ENCODE assay signal across 20 cellular contexts in genomic region chr19:17036640-17037039, GRCh38. TPM values are rescaled to one million over a fixed set of nuclear protein-coding genes. Genes with fewer than 3 reads are reported as not detected.
"Had no signal": no experiment of that assay in that cellular context is flagged by ENCODE, and none has a peak within 500 bp of the region (broad histone marks: within the 10 kb centered on the region; RNA-seq: fewer than 3 reads in every experiment).

No MANE protein-coding gene starts in this region.

- FAIRE-seq: RCC 7860 had no signal

- ATAC-seq: activated T-helper 17 cell treated with anti-CD3 and anti-CD28 coated beads, Interleukin-2, amount 50 U/mL, for 72 hours; WTC11 had no signal

- H3K9me3 ChIP-seq: breast epithelium had no signal

- H3K36me3 ChIP-seq: breast epithelium had no signal

- H3K4me1 ChIP-seq: breast epithelium had no signal

- DNase-seq: activated CD4-positive, alpha-beta memory T cell treated with anti-CD3 and anti-CD28 coated beads for 36 hours; activated CD4-positive, alpha-beta T cell treated with anti-CD3 and anti-CD28 coated beads for 48 hours; activated CD4-positive, CD25-positive, alpha-beta regulatory T cell treated with anti-CD3 and anti-CD28 coated beads, Interleukin-2, amount 50 U/mL, for 72 hours; activated CD8-positive, alpha-beta memory T cell treated with anti-CD3 and anti-CD28 coated beads for 24 hours; activated gamma-delta T cell; activated naive CD4-positive, alpha-beta T cell treated with anti-CD3 and anti-CD28 coated beads, Interleukin-2, amount 10 ng/mL, durations not matched to agents 7 days and 5 days; activated T-cell treated with anti-CD3 and anti-CD28 coated beads, Interleukin-2, amount 50 U/mL, for 48 hours; NCI-H1048; NCI-H1694 treated with DMSO at 0.1 percent for 48 hours; NCI-H2029 treated with DMSO at 0.1 percent for 48 hours; NCI-H345; NCI-H510A; NCI-H69; NK-92 treated with Interleukin-12 subunit alpha and Interleukin-12 subunit beta, amount 100 ng/mL, for 24 hours; SHP77 treated with DMSO at 0.1 percent for 48 hours had no signal

- H3K4me3 ChIP-seq: breast epithelium had no signal

- H3K27me3 ChIP-seq: breast epithelium had no signal

- H3K27ac ChIP-seq: breast epithelium had no signal

RNA-seq across cellular contexts. Expression of gene CPAMD8, which starts 10.0 kb away (rescaled TPM):
- total RNA-seq: M059J had no signal
